Comparison of ENCODE assay signal across 8 cellular contexts in the genomic region with DNA sequence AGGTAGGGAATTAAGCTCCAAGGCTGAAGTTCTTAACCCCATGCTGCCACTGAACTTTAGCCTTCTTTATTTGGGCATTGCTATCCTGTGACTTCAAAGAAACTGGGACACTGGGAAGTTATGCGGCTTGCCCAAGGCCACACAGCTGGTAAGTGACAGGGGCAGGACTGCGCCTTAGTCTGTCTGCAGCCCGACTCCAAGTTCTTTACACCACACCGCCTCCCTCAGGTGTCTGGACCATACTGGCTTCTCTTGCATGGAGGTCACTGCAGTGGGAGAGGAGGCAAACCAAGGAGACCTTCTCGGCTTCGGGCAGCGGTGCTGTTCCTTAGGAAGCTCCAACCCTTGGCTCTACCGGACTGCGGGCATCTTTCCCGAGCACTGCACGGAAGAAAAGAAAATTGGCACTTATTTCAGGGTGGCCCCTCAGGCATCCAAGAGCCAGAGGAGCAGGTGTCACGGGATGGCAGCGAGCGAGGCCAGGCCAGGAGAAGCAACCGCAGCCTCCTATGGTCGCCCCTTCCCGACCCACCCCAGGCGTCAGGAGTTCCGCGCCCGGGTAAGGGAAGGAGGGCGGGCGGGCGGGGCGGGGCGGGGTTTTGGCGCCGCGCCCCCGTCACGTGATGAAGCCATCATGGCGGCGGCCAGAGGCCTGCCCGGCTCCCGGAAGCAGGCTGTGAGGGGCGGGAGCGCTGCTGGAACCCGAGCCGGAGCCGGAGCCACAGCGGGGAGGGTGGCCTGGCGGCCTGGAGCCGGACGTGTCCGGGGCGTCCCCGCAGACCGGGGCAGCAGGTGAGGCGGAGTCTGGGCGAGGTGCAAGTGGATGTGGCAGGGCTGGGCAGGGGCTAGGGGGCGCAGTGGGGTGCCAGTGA. TPM values are rescaled to one million over a fixed set of nuclear protein-coding genes. Genes with fewer than 3 reads are reported as not detected.
A peak's percentile ranks its signal among the peaks of the same experiment; 100 is the strongest.
DNase-seq lines count a peak whose midpoint lies in the region; ATAC-seq and TF ChIP-seq lines count a peak whose summit lies in the region.

No MANE protein-coding gene starts in this region.

- peak; percentile 10 for TF ChIP-seq EP300 in neural cell (conservative IDR thresholded peaks at IDR 0.05; ENCODE audit: poor library complexity, severe bottlenecking)
- no peak for TF ChIP-seq EP300 in suprapubic skin (IDR thresholded peaks at IDR 0.05)

- peak overlapping the region; percentile 84 for H3K9ac ChIP-seq in neural cell (ENCODE audit: low read length)

- TF ChIP-seq CTCF in Peyer's patch (IDR thresholded peaks at IDR 0.05) (peak in 5 of 6 experiments; percentile 25 to 63 (median 43)), fibroblast of villous mesenchyme (IDR thresholded peaks at IDR 0.05; ENCODE audit: insufficient read depth, low read depth, low read length) (peak; percentile 30), neural cell (IDR thresholded peaks at IDR 0.05; ENCODE audit: poor library complexity, severe bottlenecking) (peak; percentile 65), suprapubic skin (IDR thresholded peaks at IDR 0.05) (peak in 1 of 2 donors; percentile 19)

- H3K4me2 ChIP-seq in neural cell (ENCODE audit: low read length) = peak overlapping the region; percentile 87

- H3K36me3 ChIP-seq in Peyer's patch (peaks cover 0 to 17% (median 0%) of the 10 kb centered on the region in 3 donors), neural cell (ENCODE audit: insufficient read depth, low read length) (no peaks in the 10 kb centered on the region), suprapubic skin (peaks cover 9% of the 10 kb centered on the region)

- H3K4me3 ChIP-seq in Peyer's patch (peak overlapping the region; percentile 76 to 94 (median 90)), fibroblast of villous mesenchyme (ENCODE audit: low read depth, low read length) (peak overlapping the region; percentile 78), neural cell (ENCODE audit: low read length) (peak overlapping the region; percentile 93), suprapubic skin (peak overlapping the region; percentile 65)

- H3K9me2 ChIP-seq in neural cell (ENCODE audit: insufficient read depth, low read length) = no peaks in the 10 kb centered on the region

- peak; percentile 92 for DNase-seq in DMS53 (lab: John Stamatoyannopoulos, UW)
- peak; percentile 71 to 93 (median 85) for DNase-seq in Peyer's patch
- DNase-seq in activated effector memory CD4-positive, alpha-beta T cell treated with Interleukin-2 at 50 U/mL for 16 hours = peak; percentile 63
- peak; percentile 76 for DNase-seq in fibroblast of villous mesenchyme (ENCODE audit: low read depth)
- DNase-seq in suprapubic skin (ENCODE audit: low spot score in 2 of 2) = peak; percentile 86 to 88

- H3K9me3 ChIP-seq in Peyer's patch (no peaks in the 10 kb centered on the region), neural cell (ENCODE audit: low read length) (no peaks in the 10 kb centered on the region), suprapubic skin (no peaks in the 10 kb centered on the region)

- H3K36me3 Mint-ChIP-seq in IgD-negative memory B cell = peaks cover 4% of the 10 kb centered on the region

- no peaks in the 10 kb centered on the region for H3F3A ChIP-seq in neural cell (ENCODE audit: insufficient read depth, low read length, poor library complexity, severe bottlenecking)

- H3K27ac ChIP-seq in Peyer's patch (peak overlapping the region; percentile 82 to 95 (median 90)), neural cell (ENCODE audit: low read length) (peak overlapping the region; percentile 59), suprapubic skin (peak overlapping the region; percentile 87)

- peaks cover 0 to 24% (median 13%) of the 10 kb centered on the region in 4 donors for H3K4me1 ChIP-seq in Peyer's patch
- peaks cover 44% of the 10 kb centered on the region for H3K4me1 ChIP-seq in suprapubic skin

- H4K20me1 ChIP-seq in neural cell (ENCODE audit: insufficient read depth) = no peaks in the 10 kb centered on the region

- H3K27me3 ChIP-seq in Peyer's patch = no peaks in the 10 kb centered on the region
- H3K27me3 ChIP-seq in neural cell (ENCODE audit: insufficient read depth, low read depth, low read length) = no peaks in the 10 kb centered on the region
- no peaks in the 10 kb centered on the region for H3K27me3 ChIP-seq in suprapubic skin

- H3K79me2 ChIP-seq in neural cell (replicated peaks; ENCODE audit: insufficient read depth, low read length) = peaks cover 8% of the 10 kb centered on the region

- TF ChIP-seq RAD21 in neural cell (conservative IDR thresholded peaks at IDR 0.05) = peak; percentile 65

- H3K27ac Mint-ChIP-seq in IgD-negative memory B cell = peak overlapping the region; percentile 86 to 95 (median 94)

- H3K4me1 Mint-ChIP-seq in IgD-negative memory B cell = peaks cover 15 to 35% (median 24%) of the 10 kb centered on the region in 3 donors

- no peaks in the 10 kb centered on the region for H3K27me3 Mint-ChIP-seq in IgD-negative memory B cell

- TF ChIP-seq POLR2A in Peyer's patch (IDR thresholded peaks at IDR 0.05) = peak in 1 of 2 donors; percentile 53
- TF ChIP-seq POLR2A in suprapubic skin (IDR thresholded peaks at IDR 0.05) = no peak

- under 1% methylated on average over 37 of the region's 51 CpGs for WGBS in suprapubic skin

- H3K9me3 Mint-ChIP-seq in IgD-negative memory B cell = no peaks in the 10 kb centered on the region

- peak; percentile 75 for ATAC-seq in GM21447 (IDR thresholded peaks at IDR 0.05; ENCODE audit: unreplicated experiment)

- peak overlapping the region; percentile 96 to 99 (median 99) for H3K4me3 Mint-ChIP-seq in IgD-negative memory B cell

- peak overlapping the region; percentile 87 for H2AFZ ChIP-seq in neural cell (ENCODE audit: low read depth, low read length)

TF ChIP-seq in neural cell, 6 proteins besides CTCF, POLR2A, EP300 and RAD21:
- TF ChIP-seq TAF1 (IDR thresholded peaks at IDR 0.05; ENCODE audit: low read depth) = peak; percentile 39
- peak; percentile 64 for TF ChIP-seq POLR2AphosphoS5 (IDR thresholded peaks at IDR 0.05)
- peak; percentile 60 for TF ChIP-seq REST (IDR thresholded peaks at IDR 0.05; ENCODE audit: borderline replicate concordance)
- peak; percentile 85 for TF ChIP-seq MXI1 (conservative IDR thresholded peaks at IDR 0.05; ENCODE audit: poor library complexity, severe bottlenecking)
- no peak for TF ChIP-seq EZH2 (IDR thresholded peaks at IDR 0.05; ENCODE audit: borderline replicate concordance, insufficient read depth, low read length, poor library complexity, severe bottlenecking)
- peak; percentile 60 for TF ChIP-seq SMC3 (conservative IDR thresholded peaks at IDR 0.05; ENCODE audit: poor library complexity)
TF ChIP-seq in neural cell: peak in this region for 5.

RNA-seq across cellular contexts. Expression of gene ESPL1, which starts 16.4 kb away (rescaled TPM):
- not detected for polyA plus RNA-seq in IgD-negative memory B cell
- 100 to 1,000 TPM in 1 of 4 donors, 10 to 100 TPM in 3; 47.0 to 108 (median 87.0) TPM for total RNA-seq in Peyer's patch
- total RNA-seq in fibroblast of villous mesenchyme = 4.8 and 6.5 TPM in 2 replicates
- polyA plus RNA-seq in neural cell = 0.33 and 4.5 TPM in 2 replicates
- polyA minus RNA-seq in neural cell = 0.93 and 0.97 TPM in 2 replicates
- total RNA-seq in suprapubic skin = 10 to 100 TPM in 1 of 4 donors, 1 to 10 TPM in 3; 5.7 to 10.6 (median 6.1) TPM

RNA-seq across cellular contexts. Expression of gene RARG, which starts 19.7 kb away (rescaled TPM):
- polyA plus RNA-seq in IgD-negative memory B cell (4.8 TPM), neural cell (0.61 and 1.0 TPM in 2 replicates)
- total RNA-seq in Peyer's patch (10 to 100 TPM in 1 of 4 donors, 1 to 10 TPM in 3; 1.9 to 10.7 (median 5.7) TPM), fibroblast of villous mesenchyme (28.0 and 29.4 TPM in 2 replicates), suprapubic skin (100 to 1,000 TPM; 140 to 198 (median 172) TPM)
- polyA minus RNA-seq in neural cell = 0.49 and 0.81 TPM in 2 replicates

RNA-seq across cellular contexts. Expression of gene PFDN5, which starts 43.6 kb away (rescaled TPM):
- polyA plus RNA-seq in IgD-negative memory B cell (1,442 TPM), neural cell (1,371 and 1,383 TPM in 2 replicates)
- total RNA-seq in Peyer's patch (100 to 1,000 TPM; 223 to 578 (median 263) TPM), fibroblast of villous mesenchyme (328 and 382 TPM in 2 replicates), suprapubic skin (100 to 1,000 TPM; 457 to 612 (median 511) TPM)
- polyA minus RNA-seq in neural cell = 174 and 217 TPM in 2 replicates

RNA-seq across cellular contexts. Expression of gene ITGB7, which starts 44.7 kb away (rescaled TPM):
- polyA plus RNA-seq in IgD-negative memory B cell (238 TPM), neural cell (0.26 TPM in 1 of 2 replicates, not detected in the other)
- total RNA-seq in Peyer's patch (10 to 100 TPM in 1 of 4 donors, 1 to 10 TPM in 3; 3.8 to 66.0 (median 4.4) TPM), fibroblast of villous mesenchyme (under 0.01 TPM in 1 of 2 replicates, not detected in the other), suprapubic skin (10 to 100 TPM in 1 of 4 donors, 1 to 10 TPM in 3; 2.9 to 29.1 (median 6.8) TPM)
- not detected in 2 replicates for polyA minus RNA-seq in neural cell

RNA-seq across cellular contexts. Expression of gene MYG1, which starts 47.8 kb away (rescaled TPM):
- polyA plus RNA-seq in IgD-negative memory B cell (50.4 TPM), neural cell (70.5 and 84.1 TPM in 2 replicates)
- total RNA-seq in Peyer's patch (10 to 100 TPM; 18.4 to 25.6 (median 24.8) TPM), fibroblast of villous mesenchyme (30.2 and 39.6 TPM in 2 replicates), suprapubic skin (10 to 100 TPM; 38.2 to 54.6 (median 46.3) TPM)
- polyA minus RNA-seq in neural cell = 30.1 and 30.2 TPM in 2 replicates

Comparison
In these comparisons a context has a peak if more than half of its experiments do, and no peak if none do; other contexts are left out.
1. Peak in every context shown above with its lines: DNase-seq, ATAC-seq, H3K4me3 ChIP-seq and H3K27ac ChIP-seq.